8 cellular contexts compared by ENCODE assay signal in the genomic region with DNA sequence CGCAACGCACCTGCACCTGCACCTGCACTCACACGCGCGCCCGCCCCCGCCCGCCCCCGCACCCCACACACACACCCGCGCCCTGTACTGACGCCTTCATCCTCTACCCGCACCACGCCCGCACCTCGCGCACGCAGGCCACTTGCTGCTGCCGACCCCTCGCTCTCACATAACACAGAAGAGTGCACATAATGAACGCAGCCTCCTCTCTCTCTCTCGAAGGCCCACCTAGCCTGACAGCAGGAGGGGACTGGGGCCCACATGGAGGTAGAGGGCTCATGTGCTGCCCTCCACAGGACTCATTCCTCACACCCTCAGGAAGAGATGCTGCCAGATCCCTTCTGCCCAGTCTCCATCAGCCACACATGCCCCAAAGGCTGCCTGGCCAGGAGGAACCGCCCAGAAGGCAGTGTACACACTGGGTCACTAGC. TPM values are rescaled to one million over a fixed set of nuclear protein-coding genes. Genes with fewer than 3 reads are reported as not detected.
A peak's percentile ranks its signal among the peaks of the same experiment; 100 is the strongest.
DNase-seq lines count a peak whose midpoint lies in the region; ATAC-seq and TF ChIP-seq lines count a peak whose summit lies in the region.
"Had no signal": no experiment of that assay in that cellular context is flagged by ENCODE, and none has a peak within 500 bp of the region (broad histone marks: within the 10 kb centered on the region; RNA-seq: fewer than 3 reads in every experiment).

No MANE protein-coding gene starts in this region.

- peak overlapping the region; percentile 85 for H3K4me3 Mint-ChIP-seq in GM23338

- TF ChIP-seq POLR2A in vagina (IDR thresholded peaks at IDR 0.05), result no peak

- intact Hi-C loops in dorsolateral prefrontal cortex (cut with DNase I) (loop anchor here in 1 of 2 donors (10.0 kb wide), 1 partner anchor 61 kb away; no protein-coding TSS in a partner anchor), vagina (cut with DNase I) (no loop called here)

- H3K9me3 ChIP-seq in trophoblast cell (ENCODE audit: insufficient read depth, low read depth, low read length) (peaks cover 4% of the 10 kb centered on the region), vagina (no peaks in the 10 kb centered on the region)
- H3K9me3 ChIP-seq: sigmoid colon had no signal

- no peak overlapping the region for H2BK5ac ChIP-seq in trophoblast cell (ENCODE audit: low read depth, low read length, poor library complexity)

- H3K4ac ChIP-seq in trophoblast cell (ENCODE audit: low read depth, low read length), result no peak overlapping the region

- peaks cover 2% of the 10 kb centered on the region; the same call in 1 of the 2 replicates for H3K9me2 ChIP-seq in GM23338 (ENCODE audit: insufficient read depth)

- H3K79me2 ChIP-seq in GM23338 (replicated peaks; ENCODE audit: insufficient read depth) (no peaks in the 10 kb centered on the region), trophoblast cell (ENCODE audit: control insufficient read depth, insufficient read depth, low read length, poor library complexity) (no peaks in the 10 kb centered on the region)

- H3K4me2 ChIP-seq in GM23338, result peak overlapping the region; percentile 74
- H3K4me2 ChIP-seq in trophoblast cell (ENCODE audit: low read length), result peak overlapping the region; percentile 74

- H3K4me1 ChIP-seq in GM23338 (ENCODE audit: insufficient read depth), result no peaks in the 10 kb centered on the region
- H3K4me1 ChIP-seq in trophoblast cell (ENCODE audit: control insufficient read depth in 1 of 2, insufficient read depth in 2 of 2, low read length in 2 of 2), result no peaks in the 10 kb centered on the region
- peaks cover 5% of the 10 kb centered on the region for H3K4me1 ChIP-seq in vagina

- H3K4me1 Mint-ChIP-seq in GM23338, result peaks cover 14% of the 10 kb centered on the region

- H3K36me3 ChIP-seq in GM23338 (ENCODE audit: insufficient read depth), result no peaks in the 10 kb centered on the region
- H3K36me3 ChIP-seq in trophoblast cell (ENCODE audit: control insufficient read depth in 1 of 2, insufficient read depth in 2 of 2, low read length in 2 of 2), result no peaks in the 10 kb centered on the region
- H3K36me3 ChIP-seq in vagina, result no peaks in the 10 kb centered on the region
- H3K36me3 ChIP-seq: sigmoid colon had no signal

- no peak overlapping the region for H4K8ac ChIP-seq in trophoblast cell (ENCODE audit: low read depth, low read length)

- H3K27ac Mint-ChIP-seq in GM23338, result no peak overlapping the region

- H4K20me1 ChIP-seq in GM23338 (replicated peaks; ENCODE audit: insufficient read depth), result no peaks in the 10 kb centered on the region

- no peak overlapping the region for H4K91ac ChIP-seq in trophoblast cell (ENCODE audit: low read depth, low read length)

- WGBS in trophoblast cell (ENCODE audit: extremely low coverage, insufficient coverage, insufficient read length), result no CpG with 5 or more reads among the region's 23 CpGs

- H3K14ac ChIP-seq in trophoblast cell (ENCODE audit: low read length), result no peak overlapping the region

- H3K36me3 Mint-ChIP-seq in GM23338 (ENCODE audit: low read depth), result peaks cover 3% of the 10 kb centered on the region; the same call in 1 of the 3 replicates

- DNase-seq in GM23338 (ENCODE audit: low spot score) (peak; percentile 61), NCI-H345 treated with DMSO at 0.1 percent for 48 hours (lab: John Stamatoyannopoulos, UW; ENCODE audit: unreplicated experiment) (peak; percentile 26), dorsolateral prefrontal cortex (no peak), trophoblast cell (no peak), vagina (ENCODE audit: extremely low spot score in 2 of 2) (no peak)
- DNase-seq: sigmoid colon had no signal

- H3K27me3 Mint-ChIP-seq in GM23338 (ENCODE audit: insufficient read depth, low read depth, poor library complexity), result peaks cover 46% of the 10 kb centered on the region

- H2BK120ac ChIP-seq in trophoblast cell (ENCODE audit: insufficient read depth, low read length, poor library complexity), result no peak overlapping the region

- ATAC-seq in GM23338 (peak; percentile 69), GM18511 (IDR thresholded peaks at IDR 0.05; ENCODE audit: unreplicated experiment) (no peak), HG02759 (IDR thresholded peaks at IDR 0.05; ENCODE audit: unreplicated experiment) (no peak)

- H2AFZ ChIP-seq in GM23338, result 0 out of 2 replicates have a peak overlapping the region, but pooled peaks have one; percentile 52
- no peak overlapping the region for H2AFZ ChIP-seq in trophoblast cell (ENCODE audit: insufficient read depth, low read length, poor library complexity)

- H3K79me1 ChIP-seq in trophoblast cell (ENCODE audit: low read length), result no peaks in the 10 kb centered on the region

- peaks cover 2% of the 10 kb centered on the region; the same call in 2 of the 3 replicates for H3K9me3 Mint-ChIP-seq in GM23338

- H3K9ac ChIP-seq in trophoblast cell (ENCODE audit: low read length), result no peak overlapping the region

- no peak overlapping the region for H3K23ac ChIP-seq in trophoblast cell (ENCODE audit: low read length)

- H4K12ac ChIP-seq in trophoblast cell (ENCODE audit: low read depth, low read length), result no peak overlapping the region

- peaks cover 57% of the 10 kb centered on the region for H3K27me3 ChIP-seq in GM23338 (ENCODE audit: insufficient read depth)
- peaks cover 0 to 15% (median 0%) of the 10 kb centered on the region in 45 donors for H3K27me3 ChIP-seq in dorsolateral prefrontal cortex
- H3K27me3 ChIP-seq in trophoblast cell (ENCODE audit: insufficient read depth, low read length), result peaks cover 44% of the 10 kb centered on the region
- H3K27me3 ChIP-seq in vagina, result no peaks in the 10 kb centered on the region

- H3K18ac ChIP-seq in trophoblast cell (ENCODE audit: low read length), result no peak overlapping the region

- no peak overlapping the region for H3K27ac ChIP-seq in GM23338 (ENCODE audit: low read depth)
- peak overlapping the region in 27 of 59 donors; percentile 2 to 82 (median 46) for H3K27ac ChIP-seq in dorsolateral prefrontal cortex
- no peak overlapping the region for H3K27ac ChIP-seq in trophoblast cell (ENCODE audit: low read depth, low read length)
- no peak overlapping the region for H3K27ac ChIP-seq in vagina
- H3K27ac ChIP-seq: sigmoid colon had no signal

- TF ChIP-seq CTCF in GM23338 (conservative IDR thresholded peaks at IDR 0.05; ENCODE audit: low read depth in 2 of 2) (peak in 1 of 2 experiments; percentile 58; a peak in 2 of 4 replicates), dorsolateral prefrontal cortex (IDR thresholded peaks at IDR 0.05 in 54 of 56, conservative IDR thresholded peaks at IDR 0.05 in 2 of 56; ENCODE audit: low read depth in 1 of 56, partially characterized antibody in 56 of 56) (peak in 1 of 56 donors; percentile 12), vagina (IDR thresholded peaks at IDR 0.05) (no peak)

- H2AK5ac ChIP-seq in trophoblast cell (ENCODE audit: low read length), result no peak overlapping the region

- no peak overlapping the region for H2BK12ac ChIP-seq in trophoblast cell (ENCODE audit: low read length)

- H3K4me3 ChIP-seq in GM23338, result peak overlapping the region; percentile 46
- H3K4me3 ChIP-seq in dorsolateral prefrontal cortex, result peak overlapping the region in 43 of 59 donors; percentile 2 to 73 (median 38)
- no peak overlapping the region for H3K4me3 ChIP-seq in trophoblast cell (ENCODE audit: low read depth, low read length)
- H3K4me3 ChIP-seq in vagina, result no peak overlapping the region

- no peaks in the 10 kb centered on the region for H3F3A ChIP-seq in GM23338 (replicated peaks; ENCODE audit: low read depth)

TF ChIP-seq in GM23338, 12 proteins besides CTCF, POLR2A, EP300 and RAD21 (continues in another document):
- TF ChIP-seq, protein P1, sequence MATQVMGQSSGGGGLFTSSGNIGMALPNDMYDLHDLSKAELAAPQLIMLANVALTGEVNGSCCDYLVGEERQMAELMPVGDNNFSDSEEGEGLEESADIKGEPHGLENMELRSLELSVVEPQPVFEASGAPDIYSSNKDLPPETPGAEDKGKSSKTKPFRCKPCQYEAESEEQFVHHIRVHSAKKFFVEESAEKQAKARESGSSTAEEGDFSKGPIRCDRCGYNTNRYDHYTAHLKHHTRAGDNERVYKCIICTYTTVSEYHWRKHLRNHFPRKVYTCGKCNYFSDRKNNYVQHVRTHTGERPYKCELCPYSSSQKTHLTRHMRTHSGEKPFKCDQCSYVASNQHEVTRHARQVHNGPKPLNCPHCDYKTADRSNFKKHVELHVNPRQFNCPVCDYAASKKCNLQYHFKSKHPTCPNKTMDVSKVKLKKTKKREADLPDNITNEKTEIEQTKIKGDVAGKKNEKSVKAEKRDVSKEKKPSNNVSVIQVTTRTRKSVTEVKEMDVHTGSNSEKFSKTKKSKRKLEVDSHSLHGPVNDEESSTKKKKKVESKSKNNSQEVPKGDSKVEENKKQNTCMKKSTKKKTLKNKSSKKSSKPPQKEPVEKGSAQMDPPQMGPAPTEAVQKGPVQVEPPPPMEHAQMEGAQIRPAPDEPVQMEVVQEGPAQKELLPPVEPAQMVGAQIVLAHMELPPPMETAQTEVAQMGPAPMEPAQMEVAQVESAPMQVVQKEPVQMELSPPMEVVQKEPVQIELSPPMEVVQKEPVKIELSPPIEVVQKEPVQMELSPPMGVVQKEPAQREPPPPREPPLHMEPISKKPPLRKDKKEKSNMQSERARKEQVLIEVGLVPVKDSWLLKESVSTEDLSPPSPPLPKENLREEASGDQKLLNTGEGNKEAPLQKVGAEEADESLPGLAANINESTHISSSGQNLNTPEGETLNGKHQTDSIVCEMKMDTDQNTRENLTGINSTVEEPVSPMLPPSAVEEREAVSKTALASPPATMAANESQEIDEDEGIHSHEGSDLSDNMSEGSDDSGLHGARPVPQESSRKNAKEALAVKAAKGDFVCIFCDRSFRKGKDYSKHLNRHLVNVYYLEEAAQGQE (IDR thresholded peaks at IDR 0.05; ENCODE audit: unreplicated experiment), result no peak
- TF ChIP-seq, protein P2, sequence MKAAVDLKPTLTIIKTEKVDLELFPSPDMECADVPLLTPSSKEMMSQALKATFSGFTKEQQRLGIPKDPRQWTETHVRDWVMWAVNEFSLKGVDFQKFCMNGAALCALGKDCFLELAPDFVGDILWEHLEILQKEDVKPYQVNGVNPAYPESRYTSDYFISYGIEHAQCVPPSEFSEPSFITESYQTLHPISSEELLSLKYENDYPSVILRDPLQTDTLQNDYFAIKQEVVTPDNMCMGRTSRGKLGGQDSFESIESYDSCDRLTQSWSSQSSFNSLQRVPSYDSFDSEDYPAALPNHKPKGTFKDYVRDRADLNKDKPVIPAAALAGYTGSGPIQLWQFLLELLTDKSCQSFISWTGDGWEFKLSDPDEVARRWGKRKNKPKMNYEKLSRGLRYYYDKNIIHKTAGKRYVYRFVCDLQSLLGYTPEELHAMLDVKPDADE (IDR thresholded peaks at IDR 0.05), result no peak
- TF ChIP-seq NANOG (IDR thresholded peaks at IDR 0.05; ENCODE audit: borderline replicate concordance) (no peak), JUNB (IDR thresholded peaks at IDR 0.05; ENCODE audit: unreplicated experiment) (no peak), STAT1 (IDR thresholded peaks at IDR 0.05; ENCODE audit: unreplicated experiment) (no peak), POLR2AphosphoS5 (IDR thresholded peaks at IDR 0.05; ENCODE audit: low read depth) (no peak), ZNF114 (CRISPR knock-in tag; IDR thresholded peaks at IDR 0.05) (no peak)

RNA-seq across cellular contexts. Expression of a gene that starts 0.4 kb away (rescaled TPM):
- not detected in 2 replicates for total RNA-seq in GM23338 (2014; rRNA removed; shearing (Covaris generic))
- polyA plus RNA-seq in GM23338 (2016; fragmentation: Nextera tagmentation; extraction: Ambion mirVana), result not detected in 2 replicates
- total RNA-seq in dorsolateral prefrontal cortex, result 100 to 1,000 TPM; 111 to 469 (median 313) TPM
- 0.08 and 0.19 TPM in 2 replicates for polyA plus RNA-seq in trophoblast cell (2013)
- 3.2 TPM for total RNA-seq in vagina

Comparison
In these comparisons a context has a peak if more than half of its experiments do, and no peak if none do; other contexts are left out.
1. DNase-seq: peak in GM23338 (single experiment) and NCI-H345 treated with DMSO at 0.1 percent for 48 hours (single experiment); none in dorsolateral prefrontal cortex (0 of 10), trophoblast cell (0 of 2) and vagina (0 of 2).
2. H3K4me3 ChIP-seq: peak in GM23338 (single experiment) and dorsolateral prefrontal cortex (43 of 59); none in trophoblast cell (single experiment) and vagina (0 of 2).
3. RNA of a gene that starts 0.4 kb away (total RNA-seq): 111 to 469 TPM in dorsolateral prefrontal cortex; 3.2 TPM in vagina (single experiment) and not detected in GM23338; every median in the first group is over 10 times any median in the second.